In the genomic region with DNA sequence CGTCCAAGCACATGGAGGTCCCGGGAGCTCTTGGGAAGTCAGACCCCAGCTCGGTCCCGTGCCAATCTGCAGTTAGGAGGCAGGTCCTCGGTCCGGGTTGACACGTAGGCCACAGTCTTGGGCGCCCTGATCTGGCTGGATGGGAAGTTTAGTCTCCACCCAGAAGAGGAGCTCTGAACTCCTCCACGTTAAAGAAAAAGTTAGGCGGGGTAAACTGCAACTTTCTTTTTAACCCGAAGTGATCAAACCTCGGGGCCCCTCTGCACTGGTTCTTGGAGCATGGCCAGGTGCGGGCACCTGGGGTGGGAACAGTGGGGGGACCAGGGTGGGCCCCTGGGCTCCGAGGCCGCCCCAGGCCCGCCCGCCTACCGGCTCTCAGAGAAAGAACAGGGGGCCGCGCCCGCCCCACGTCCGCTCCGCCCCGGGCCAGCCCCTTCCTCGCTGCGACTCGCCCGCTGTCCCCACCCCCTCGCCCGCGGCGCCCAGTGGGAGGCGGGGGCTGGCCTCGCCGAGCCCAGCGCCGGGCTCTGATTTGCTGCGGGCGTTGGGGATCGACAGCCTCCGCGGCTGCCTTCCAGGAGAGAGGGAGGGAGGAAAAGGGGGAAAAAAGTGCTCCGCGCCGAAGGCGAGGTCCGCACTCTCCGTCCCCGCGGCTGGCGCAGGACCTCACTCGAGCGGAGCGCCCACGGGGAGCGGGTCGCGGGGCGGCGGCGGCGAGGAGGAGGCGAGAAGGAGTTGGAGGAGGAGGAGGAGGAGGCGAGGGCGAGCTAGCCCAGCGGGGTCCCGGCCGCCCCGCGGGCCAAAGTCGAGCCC, we compare ENCODE assay signal across 8 cellular contexts. TPM values are rescaled to one million over a fixed set of nuclear protein-coding genes. Genes with fewer than 3 reads are reported as not detected.
A peak's percentile ranks its signal among the peaks of the same experiment; 100 is the strongest.
DNase-seq lines count a peak whose midpoint lies in the region; TF ChIP-seq lines count a peak whose summit lies in the region.

Gene COL5A1 (plus strand): TSS at position 631 of the 813 bp plus-strand sequence. CDS start 385 bp downstream, outside the sequence.

- no peaks in the 10 kb centered on the region for H3K9me3 ChIP-seq in WERI-Rb-1 (ENCODE audit: severe bottlenecking)

- no peaks in the 10 kb centered on the region for H3K27me3 ChIP-seq in WERI-Rb-1 (ENCODE audit: insufficient read depth, low read depth, severe bottlenecking)

- peak within 1 kb of the TSS; percentile 62 for H3K4me3 ChIP-seq in WERI-Rb-1 (ENCODE audit: low read depth, low read length)

- DNase-seq in activated gamma-delta T cell treated with Interleukin-2 at 50 U/mL for 16 hours (peak; percentile 40), activated gamma-delta T cell (lab: John Stamatoyannopoulos, UW) (no peak), WERI-Rb-1 (peak; percentile 93), dermis blood vessel endothelial cell (peak; percentile 86), left kidney (ENCODE audit: low read depth, low spot score) (peak; percentile 97), NCI-H774 (lab: John Stamatoyannopoulos, UW) (no peak), GF-D8 (lab: John Stamatoyannopoulos, UW) (no peak)
- peak; percentile 4 to 26 for DNase-seq in stimulated activated CD4-positive, alpha-beta T cell treated with anti-CD3 and anti-CD28 coated beads, Interleukin-15, amount 100 ng/mL, for 1 hour (ENCODE audit: low read depth in 1 of 2, low spot score in 1 of 2)

- H3K27ac ChIP-seq in WERI-Rb-1: peak within 1 kb of the TSS; percentile 77

- H3K36me3 ChIP-seq in WERI-Rb-1: no peaks in the 10 kb centered on the region

- no peak for TF ChIP-seq CTCF in WERI-Rb-1 (IDR thresholded peaks at IDR 0.05; ENCODE audit: low read depth, low read length)

RNA-seq across cellular contexts. Expression of gene COL5A1, which starts in this region (rescaled TPM):
- 8.0 and 9.5 TPM in 2 replicates for total RNA-seq in dermis blood vessel endothelial cell

Comparison
In these comparisons a context has a peak if more than half of its experiments do, and no peak if none do; other contexts are left out.
1. DNase-seq: peak in activated gamma-delta T cell treated with Interleukin-2 at 50 U/mL for 16 hours (single experiment), WERI-Rb-1 (single experiment), dermis blood vessel endothelial cell (single experiment), left kidney (single experiment) and stimulated activated CD4-positive, alpha-beta T cell treated with anti-CD3 and anti-CD28 coated beads, Interleukin-15, amount 100 ng/mL, for 1 hour (2 of 2); none in activated gamma-delta T cell (single experiment), NCI-H774 (single experiment) and GF-D8 (single experiment).